18 cellular contexts compared by ENCODE assay signal in genomic region chr6:90087103-90087833, GRCh38.
DNase-seq lines count a peak whose midpoint lies in the region; ATAC-seq and TF ChIP-seq lines count a peak whose summit lies in the region.
"Had no signal": no experiment of that assay in that cellular context is flagged by ENCODE, and none has a peak within 500 bp of the region (broad histone marks: within the 10 kb centered on the region; RNA-seq: fewer than 3 reads in every experiment).

No MANE protein-coding gene starts in this region.

- 78% methylated on average over 5 of the region's 5 CpGs for WGBS in right cardiac atrium

- no peaks in the 10 kb centered on the region for H3K27me3 Mint-ChIP-seq in CD4-positive, alpha-beta T cell
- H3K27me3 Mint-ChIP-seq in chondrocyte (ENCODE audit: low read depth) (no peaks in the 10 kb centered on the region), mesothelial cell of epicardium (ENCODE audit: low read depth) (no peaks in the 10 kb centered on the region)
- no peaks in the 10 kb centered on the region for H3K27me3 Mint-ChIP-seq in CD4-positive, alpha-beta memory T cell
- H3K27me3 Mint-ChIP-seq in T-helper 2 cell treated with Interferon-gamma antibody and Interleukin-4, amounts not matched to agents 5 μg/mL and 100 μg/mL, for 36 hours (ENCODE audit: low read depth) = peaks cover 13% of the 10 kb centered on the region
- H3K27me3 Mint-ChIP-seq: type B pancreatic cell had no signal

- H3K4me3 ChIP-seq in CD4-positive, alpha-beta memory T cell (ENCODE audit: low read length in 2 of 2) = no peak overlapping the region
- H3K4me3 ChIP-seq in right cardiac atrium (ENCODE audit: low read length) = no peak overlapping the region
- H3K4me3 ChIP-seq: ascending aorta, dorsolateral prefrontal cortex, GM12878 had no signal

- H3K9me3 Mint-ChIP-seq in CD4-positive, alpha-beta T cell = no peaks in the 10 kb centered on the region
- H3K9me3 Mint-ChIP-seq in chondrocyte (ENCODE audit: low read depth) (no peaks in the 10 kb centered on the region), mesothelial cell of epicardium (peaks cover 6% of the 10 kb centered on the region)
- H3K9me3 Mint-ChIP-seq in CD4-positive, alpha-beta memory T cell = no peaks in the 10 kb centered on the region
- H3K9me3 Mint-ChIP-seq in T-helper 2 cell treated with Interferon-gamma antibody and Interleukin-4, amounts not matched to agents 5 μg/mL and 100 μg/mL, for 36 hours = no peaks in the 10 kb centered on the region
- H3K9me3 Mint-ChIP-seq: immature natural killer cell, type B pancreatic cell had no signal

- H3K4me3 Mint-ChIP-seq in CD4-positive, alpha-beta T cell = no peak overlapping the region
- H3K4me3 Mint-ChIP-seq in chondrocyte (ENCODE audit: unreplicated experiment) (no peak overlapping the region), mesothelial cell of epicardium (no peak overlapping the region)
- no peak overlapping the region for H3K4me3 Mint-ChIP-seq in CD4-positive, alpha-beta memory T cell
- no peak overlapping the region for H3K4me3 Mint-ChIP-seq in T-helper 2 cell treated with Interferon-gamma antibody and Interleukin-4, amounts not matched to agents 5 μg/mL and 100 μg/mL, for 36 hours
- H3K4me3 Mint-ChIP-seq: immature natural killer cell, type B pancreatic cell had no signal

- no peaks in the 10 kb centered on the region for H3K27me3 ChIP-seq in CD4-positive, alpha-beta T cell (ENCODE audit: control insufficient read depth, insufficient read depth, low read length)
- no peaks in the 10 kb centered on the region for H3K27me3 ChIP-seq in CD4-positive, alpha-beta memory T cell (ENCODE audit: insufficient read depth, low read length)
- no peaks in the 10 kb centered on the region for H3K27me3 ChIP-seq in right cardiac atrium (ENCODE audit: control insufficient read depth, insufficient read depth)
- H3K27me3 ChIP-seq: ascending aorta, dorsolateral prefrontal cortex had no signal

- intact Hi-C loops in CD4-positive, alpha-beta T cell (cut with DNase I, micrococcal nuclease) = loop anchor here in 1 of 2 experiments (10.0 kb wide), 1 partner anchor 388 kb away; no protein-coding TSS in a partner anchor
- intact Hi-C loops in CD4-positive, alpha-beta memory T cell (cut with micrococcal nuclease) = no loop called here
- intact Hi-C loops in right cardiac atrium (cut with DNase I) = no loop called here

- H3K27ac Mint-ChIP-seq in CD4-positive, alpha-beta T cell = peak overlapping the region; percentile 37
- peak overlapping the region; percentile 70 for H3K27ac Mint-ChIP-seq in chondrocyte (ENCODE audit: unreplicated experiment)
- H3K27ac Mint-ChIP-seq in mesothelial cell of epicardium = peak overlapping the region; percentile 23
- H3K27ac Mint-ChIP-seq in CD4-positive, alpha-beta memory T cell = peak overlapping the region in 1 of 7 donors; percentile 65
- no peak overlapping the region for H3K27ac Mint-ChIP-seq in T-helper 2 cell treated with Interferon-gamma antibody and Interleukin-4, amounts not matched to agents 5 μg/mL and 100 μg/mL, for 36 hours
- H3K27ac Mint-ChIP-seq: type B pancreatic cell had no signal

- no peak overlapping the region for H3K27ac ChIP-seq in CD4-positive, alpha-beta T cell (ENCODE audit: low read depth, low read length)
- no peak overlapping the region for H3K27ac ChIP-seq in CD4-positive, alpha-beta memory T cell (ENCODE audit: low read depth, low read length)
- H3K27ac ChIP-seq in right cardiac atrium (ENCODE audit: low read length) = no peak overlapping the region
- H3K27ac ChIP-seq: ascending aorta, dorsolateral prefrontal cortex had no signal

- ATAC-seq in CD4-positive, alpha-beta T cell (ENCODE audit: poor library complexity) = no peak
- ATAC-seq in right cardiac atrium = no peak
- ATAC-seq: GM12878 had no signal

- H3K9me3 ChIP-seq in CD4-positive, alpha-beta T cell (ENCODE audit: control insufficient read depth, low read length) = no peaks in the 10 kb centered on the region
- no peaks in the 10 kb centered on the region for H3K9me3 ChIP-seq in CD4-positive, alpha-beta memory T cell (ENCODE audit: control insufficient read depth in 1 of 2, low read length in 2 of 2)
- no peaks in the 10 kb centered on the region for H3K9me3 ChIP-seq in right cardiac atrium (ENCODE audit: control insufficient read depth, low read length)
- H3K9me3 ChIP-seq: ascending aorta had no signal

- H3K36me3 Mint-ChIP-seq in CD4-positive, alpha-beta T cell (ENCODE audit: low read depth) = peaks cover 55% of the 10 kb centered on the region
- H3K36me3 Mint-ChIP-seq in chondrocyte (ENCODE audit: low read depth) (no peaks in the 10 kb centered on the region), mesothelial cell of epicardium (peaks cover 5% of the 10 kb centered on the region)
- peaks cover 12 to 13% of the 10 kb centered on the region in 2 donors for H3K36me3 Mint-ChIP-seq in CD4-positive, alpha-beta memory T cell
- H3K36me3 Mint-ChIP-seq in T-helper 2 cell treated with Interferon-gamma antibody and Interleukin-4, amounts not matched to agents 5 μg/mL and 100 μg/mL, for 36 hours (ENCODE audit: low read depth) = peaks cover 45% of the 10 kb centered on the region
- H3K36me3 Mint-ChIP-seq: immature natural killer cell had no signal

- no peak for TF ChIP-seq CTCF in CD4-positive, alpha-beta T cell (IDR thresholded peaks at IDR 0.05)
- TF ChIP-seq CTCF in chondrocyte (IDR thresholded peaks at IDR 0.05) (no peak), mesothelial cell of epicardium (IDR thresholded peaks at IDR 0.05; ENCODE audit: unreplicated experiment) (no peak)

- H3K4me1 Mint-ChIP-seq in CD4-positive, alpha-beta T cell (ENCODE audit: low read depth) = peaks cover 83% of the 10 kb centered on the region
- H3K4me1 Mint-ChIP-seq in chondrocyte (ENCODE audit: low read depth) (peaks cover 20% of the 10 kb centered on the region), mesothelial cell of epicardium (peaks cover 15% of the 10 kb centered on the region)
- H3K4me1 Mint-ChIP-seq in CD4-positive, alpha-beta memory T cell = peaks cover 20 to 49% (median 34%) of the 10 kb centered on the region in 4 donors
- peaks cover 59% of the 10 kb centered on the region for H3K4me1 Mint-ChIP-seq in T-helper 2 cell treated with Interferon-gamma antibody and Interleukin-4, amounts not matched to agents 5 μg/mL and 100 μg/mL, for 36 hours (ENCODE audit: low read depth)

- no peaks in the 10 kb centered on the region for H3K36me3 ChIP-seq in CD4-positive, alpha-beta memory T cell (ENCODE audit: insufficient read depth, low read length)
- H3K36me3 ChIP-seq: ascending aorta had no signal

- POLR2A ChIA-PET in CD4-positive, alpha-beta T cell (lab: Charles Lee) = no interaction called here
- POLR2A ChIA-PET in CD4-positive, alpha-beta memory T cell (lab: Charles Lee; ENCODE audit: partially characterized antibody) = no interaction called here

- CTCF ChIA-PET in CD4-positive, alpha-beta T cell (lab: Charles Lee) = interaction anchor here (0.9 kb wide), 1 partner anchor 147 kb away, joined by 3 read pairs; no protein-coding TSS in a partner anchor
- CTCF ChIA-PET in CD4-positive, alpha-beta memory T cell (lab: Charles Lee; ENCODE audit: partially characterized antibody) = no interaction called here

- DNase-seq in CD4-positive, alpha-beta T cell = no peak
- DNase-seq in M059J (ENCODE audit: low read depth) (peak; percentile 49), chondrocyte (ENCODE audit: low spot score) (no peak), mesothelial cell of epicardium (ENCODE audit: low spot score in 2 of 2, unreplicated experiment in 2 of 2) (no peak), NCI-H1436 treated with DMSO at 0.1 percent for 48 hours (lab: John Stamatoyannopoulos, UW) (no peak), right cardiac atrium (no peak)
- no peak for DNase-seq in CD4-positive, alpha-beta memory T cell
- DNase-seq in T-helper 2 cell treated with Interferon-gamma antibody and Interleukin-4, amounts not matched to agents 5 μg/mL and 100 μg/mL, for 36 hours (ENCODE audit: low spot score) = no peak
- DNase-seq: activated T-cell treated with anti-CD3 and anti-CD28 coated beads, Interleukin-2, amount 50 U/mL, for 48 hours; DND-41; dorsolateral prefrontal cortex; immature natural killer cell; midbrain; NCI-H1092 treated with DMSO at 0.1 percent for 48 hours; posterior cingulate gyrus had no signal

- H3K4me1 ChIP-seq in CD4-positive, alpha-beta memory T cell (ENCODE audit: insufficient read depth, low read length) = peaks cover 33% of the 10 kb centered on the region
- H3K4me1 ChIP-seq in right cardiac atrium (ENCODE audit: control insufficient read depth, insufficient read depth, low read length) = no peaks in the 10 kb centered on the region
